Comparison of ENCODE assay signal across 18 cellular contexts in the genomic region with DNA sequence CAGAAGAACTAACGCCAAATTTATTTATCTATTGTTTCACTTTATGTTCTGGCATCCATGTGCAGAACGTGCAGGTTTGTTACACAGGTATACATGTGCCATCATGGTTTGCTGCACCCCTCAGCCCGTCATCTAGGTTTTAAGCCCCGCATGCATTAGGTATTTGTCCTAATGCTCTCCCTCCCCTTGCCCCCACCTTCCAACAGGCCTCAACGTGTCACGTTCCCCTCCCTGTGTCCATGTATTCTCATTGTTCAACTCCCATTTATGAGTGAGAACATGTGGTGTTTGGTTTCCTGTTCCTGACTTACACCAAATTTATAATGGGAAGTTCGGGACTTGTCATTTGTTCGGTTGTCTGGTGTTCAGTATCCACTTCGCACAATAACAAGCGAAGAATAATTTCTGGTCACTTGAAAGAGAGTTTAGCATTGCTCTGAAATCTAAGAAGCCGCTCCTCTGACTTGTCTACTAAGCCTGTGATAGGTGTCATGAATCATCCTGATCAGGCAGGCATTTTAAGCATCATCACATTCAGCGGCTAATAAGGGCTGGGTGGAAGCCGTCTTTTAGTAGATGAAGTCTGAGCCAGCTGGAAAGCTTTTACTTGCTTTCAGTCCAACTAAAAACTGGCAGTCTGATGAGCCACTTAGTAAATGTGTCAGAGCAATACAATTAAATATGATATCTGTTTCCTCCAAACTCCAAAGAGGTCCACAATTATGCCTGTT.
DNase-seq lines count a peak whose midpoint lies in the region; ATAC-seq and TF ChIP-seq lines count a peak whose summit lies in the region.
"Had no signal": no experiment of that assay in that cellular context is flagged by ENCODE, and none has a peak within 500 bp of the region (broad histone marks: within the 10 kb centered on the region; RNA-seq: fewer than 3 reads in every experiment).

No MANE protein-coding gene starts in this region.

- H3K4me3 Mint-ChIP-seq in brain (peak overlapping the region in 1 of 5 experiments; percentile 51), nephron progenitor cell (no peak overlapping the region)
- no peak overlapping the region for H3K4me3 Mint-ChIP-seq in stimulated activated naive CD8-positive, alpha-beta T cell treated with anti-CD3 and anti-CD28 coated beads, Interleukin-15, amount 100 ng/mL, for 72 hours

- H3K27me3 Mint-ChIP-seq in brain = no peaks in the 10 kb centered on the region
- no peaks in the 10 kb centered on the region for H3K27me3 Mint-ChIP-seq in nephron progenitor cell (ENCODE audit: low read depth, poor library complexity)
- H3K27me3 Mint-ChIP-seq in stimulated activated naive CD8-positive, alpha-beta T cell treated with anti-CD3 and anti-CD28 coated beads, Interleukin-15, amount 100 ng/mL, for 72 hours = no peaks in the 10 kb centered on the region

- no peaks in the 10 kb centered on the region for H3K4me1 ChIP-seq in breast epithelium
- H3K4me1 ChIP-seq: SJSA1 had no signal

- no peak for ATAC-seq in stimulated activated naive CD8-positive, alpha-beta T cell treated with anti-CD3 and anti-CD28 coated beads, Interleukin-15, amount 100 ng/mL, for 72 hours
- ATAC-seq: Panc1 had no signal

- peak; percentile 10 for DNase-seq in EL
- DNase-seq in NCI-H82 (lab: John Stamatoyannopoulos, UW) = peak; percentile 57
- no peak for DNase-seq in nephron progenitor cell
- DNase-seq in activated naive CD4-positive, alpha-beta T cell treated with anti-CD3 and anti-CD28 coated beads, Interleukin-2, amount 50 U/mL, for 16 hours = no peak
- no peak for DNase-seq in NCI-H526 treated with DMSO at 0.1 percent for 48 hours (lab: John Stamatoyannopoulos, UW)
- no peak for DNase-seq in stimulated activated naive CD8-positive, alpha-beta T cell treated with anti-CD3 and anti-CD28 coated beads, Interleukin-15, amount 100 ng/mL, for 72 hours
- DNase-seq in breast epithelium (ENCODE audit: low spot score in 2 of 2) = no peak
- DNase-seq: C1 segment of cervical spinal cord, DMS79, KBM-7, NCI-H1105 treated with DMSO at 0.1 percent for 48 hours, NCI-H1694, NCI-H2081 treated with DMSO at 0.1 percent for 48 hours, NCI-H524, SW 1271 had no signal

- no peak for TF ChIP-seq POLR2A in breast epithelium (IDR thresholded peaks at IDR 0.05)

- no peaks in the 10 kb centered on the region for H3K36me3 Mint-ChIP-seq in brain
- no peaks in the 10 kb centered on the region for H3K36me3 Mint-ChIP-seq in nephron progenitor cell (ENCODE audit: low read depth)

- intact Hi-C loops in breast epithelium (cut with DNase I; ENCODE audit: low total_unique reads) = no loop called here

- H3K4me3 ChIP-seq in breast epithelium = no peak overlapping the region
- H3K4me3 ChIP-seq: SJSA1 had no signal

- H3K27ac Mint-ChIP-seq in brain (peak overlapping the region in 3 of 5 experiments; percentile 43 to 65 (median 49)), nephron progenitor cell (peak overlapping the region; percentile 46)
- peak overlapping the region in 1 of 2 donors; percentile 46 for H3K27ac Mint-ChIP-seq in stimulated activated naive CD8-positive, alpha-beta T cell treated with anti-CD3 and anti-CD28 coated beads, Interleukin-15, amount 100 ng/mL, for 72 hours

- H3K27ac ChIP-seq in breast epithelium = no peak overlapping the region
- H3K27ac ChIP-seq: SJSA1 had no signal

- TF ChIP-seq CTCF in brain (conservative IDR thresholded peaks at IDR 0.05) (no peak), nephron progenitor cell (IDR thresholded peaks at IDR 0.05) (no peak), breast epithelium (IDR thresholded peaks at IDR 0.05) (no peak)

- no peaks in the 10 kb centered on the region for H3K9me3 Mint-ChIP-seq in brain
- no peaks in the 10 kb centered on the region for H3K9me3 Mint-ChIP-seq in nephron progenitor cell
- H3K9me3 Mint-ChIP-seq in stimulated activated naive CD8-positive, alpha-beta T cell treated with anti-CD3 and anti-CD28 coated beads, Interleukin-15, amount 100 ng/mL, for 72 hours = peaks cover 1 to 8% of the 10 kb centered on the region in 2 donors

- H3K27me3 ChIP-seq in breast epithelium = no peaks in the 10 kb centered on the region
- H3K27me3 ChIP-seq: SJSA1 had no signal

- H3K9me3 ChIP-seq in breast epithelium = no peaks in the 10 kb centered on the region
- H3K9me3 ChIP-seq: SJSA1 had no signal

- H3K4me1 Mint-ChIP-seq in brain (peaks cover 5% of the 10 kb centered on the region), nephron progenitor cell (peaks cover 9% of the 10 kb centered on the region)
- no peaks in the 10 kb centered on the region for H3K4me1 Mint-ChIP-seq in stimulated activated naive CD8-positive, alpha-beta T cell treated with anti-CD3 and anti-CD28 coated beads, Interleukin-15, amount 100 ng/mL, for 72 hours

- H3K36me3 ChIP-seq in breast epithelium = no peaks in the 10 kb centered on the region
- H3K36me3 ChIP-seq: SJSA1 had no signal

Comparison
In these comparisons a context has a peak if more than half of its experiments do, and no peak if none do; other contexts are left out.
1. DNase-seq: peak in EL (single experiment) and NCI-H82 (single experiment); none in nephron progenitor cell (single experiment), activated naive CD4-positive, alpha-beta T cell treated with anti-CD3 and anti-CD28 coated beads, Interleukin-2, amount 50 U/mL, for 16 hours (single experiment), NCI-H526 treated with DMSO at 0.1 percent for 48 hours (single experiment), stimulated activated naive CD8-positive, alpha-beta T cell treated with anti-CD3 and anti-CD28 coated beads, Interleukin-15, amount 100 ng/mL, for 72 hours (0 of 2) and breast epithelium (0 of 2).